ENCODE assay signal across 10 cellular contexts in genomic region chr1:221002601-221003000, GRCh38.
"Had no signal": no experiment of that assay in that cellular context is flagged by ENCODE, and none has a peak within 500 bp of the region (broad histone marks: within the 10 kb centered on the region; RNA-seq: fewer than 3 reads in every experiment).

No MANE protein-coding gene starts in this region.

- H3K36me3 Mint-ChIP-seq: IgD-negative memory B cell had no signal

- H3K4me3 Mint-ChIP-seq: GM23338, HFFc6, IgD-negative memory B cell had no signal

- H3K4me1 Mint-ChIP-seq: GM23338, IgD-negative memory B cell had no signal

- H3K27ac ChIP-seq: HL-60 had no signal

- H3K4me1 ChIP-seq: HAP-1 had no signal

- H3K9me3 Mint-ChIP-seq: GM23338, HFFc6 had no signal

- H3K36me3 ChIP-seq: HAP-1 had no signal

- H3K27me3 Mint-ChIP-seq: IgD-negative memory B cell had no signal

- H3K4me2 ChIP-seq: GM23338 had no signal

- DNase-seq: HFFc6, KBM-7 had no signal

- H3K4me3 ChIP-seq: GM23338, HAP-1 had no signal

- H3K9me3 ChIP-seq: HAP-1 had no signal

- FAIRE-seq: H1, H54, HepG2 had no signal

- H3K27ac Mint-ChIP-seq: GM23338, HFFc6, IgD-negative memory B cell had no signal

- ATAC-seq: GM23338, HCT116, HepG2 had no signal

- H2AFZ ChIP-seq: GM23338 had no signal
